ENCODE assay signal across 8 cellular contexts in the genomic region with DNA sequence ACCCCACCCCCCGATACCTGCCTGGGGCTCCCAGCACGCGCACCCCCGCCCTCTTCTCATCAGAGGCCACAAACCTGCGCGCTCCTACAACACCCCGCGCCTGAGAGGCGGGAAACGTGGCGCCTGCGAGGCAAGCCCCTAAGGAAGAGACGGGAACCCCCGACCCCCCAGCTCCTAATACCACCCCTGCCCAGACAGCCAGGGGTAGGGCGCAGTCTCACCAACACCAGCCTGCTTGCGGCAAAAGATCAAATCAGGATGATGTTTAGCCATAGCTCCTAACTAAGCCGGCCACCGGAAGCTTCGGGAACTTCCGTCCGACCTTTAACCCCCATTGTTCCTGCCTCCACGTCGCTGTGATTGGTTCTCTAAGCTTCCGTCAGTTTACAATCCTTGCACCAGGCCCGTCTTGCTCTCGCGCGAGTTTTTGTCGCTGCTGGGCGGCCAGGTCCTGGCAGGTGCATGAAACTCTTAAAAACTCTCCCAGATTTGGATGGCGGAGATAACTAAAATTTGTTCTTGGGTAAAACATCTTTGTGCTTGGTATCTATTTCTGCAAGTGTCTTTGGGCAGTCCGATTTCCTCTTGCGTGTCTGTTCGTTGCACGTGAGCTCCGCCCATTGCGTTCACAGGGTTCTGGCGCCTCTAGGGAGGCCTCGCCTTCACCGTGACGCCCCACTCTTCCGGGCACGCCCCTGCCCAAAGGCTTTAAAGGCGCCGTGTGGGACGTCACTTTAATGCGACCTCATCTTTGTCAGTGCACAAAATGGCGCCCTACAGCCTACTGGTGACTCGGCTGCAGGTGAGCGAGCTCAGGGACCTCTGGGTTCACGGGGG. TPM values are rescaled to one million over a fixed set of nuclear protein-coding genes. Genes with fewer than 3 reads are reported as not detected.
DNase-seq lines count a peak whose midpoint lies in the region; ATAC-seq, FAIRE-seq and TF ChIP-seq lines count a peak whose summit lies in the region.

A gene (plus strand): TSS at position 737 of the 837 bp plus-strand sequence. CDS start 30 bp downstream, at position 767.
A gene with protein sequence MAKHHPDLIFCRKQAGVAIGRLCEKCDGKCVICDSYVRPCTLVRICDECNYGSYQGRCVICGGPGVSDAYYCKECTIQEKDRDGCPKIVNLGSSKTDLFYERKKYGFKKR (minus strand): TSS at position 312 of the 837 bp plus-strand sequence. CDS start 39 bp downstream, at position 273.

- ATAC-seq in HG02981 (IDR thresholded peaks at IDR 0.05; ENCODE audit: unreplicated experiment) (peak; percentile 86), aorta (ENCODE audit: low FRiP score) (peak; percentile 100)

- peaks cover 26% of the 10 kb centered on the region for H3K36me3 ChIP-seq in rectal smooth muscle tissue (ENCODE audit: control insufficient read depth, insufficient read depth, low read length)
- no peaks in the 10 kb centered on the region for H3K36me3 ChIP-seq in aorta (ENCODE audit: control insufficient read depth in 1 of 2, insufficient read depth in 2 of 2, low read length in 1 of 2)

- H3K27ac ChIP-seq in rectal smooth muscle tissue (ENCODE audit: low read depth, low read length) (peak within 1 kb of the TSS; percentile 98), aorta (ENCODE audit: low read depth in 1 of 2, low read length in 2 of 2) (peak within 1 kb of the TSS; percentile 56 to 74)

- no peak for TF ChIP-seq CTCF in astrocyte of the cerebellum (IDR thresholded peaks at IDR 0.05; ENCODE audit: low read depth, low read length, missing control alignments)

- peak within 1 kb of the TSS; percentile 88 for H3K9ac ChIP-seq in rectal smooth muscle tissue (ENCODE audit: low read length)

- in situ Hi-C loops in astrocyte of the cerebellum (cut with HindIII; ENCODE audit: low sequenced_read_pairs): no loop called here

- FAIRE-seq in GM18507 (lab: Jason Lieb, UNC): peak; percentile 99

- H3K4me1 ChIP-seq in rectal smooth muscle tissue (ENCODE audit: control insufficient read depth, insufficient read depth, low read length) (peaks cover 11% of the 10 kb centered on the region), aorta (ENCODE audit: control insufficient read depth in 1 of 2, insufficient read depth in 2 of 2, low read length in 2 of 2) (peaks cover 0 to 4% of the 10 kb centered on the region in 2 donors)

- H3K9me3 ChIP-seq in aorta (ENCODE audit: control insufficient read depth, low read length): no peaks in the 10 kb centered on the region

- H3K4me3 ChIP-seq in astrocyte of the cerebellum (ENCODE audit: low read depth, low read length): peak within 1 kb of the TSS; percentile 99
- H3K4me3 ChIP-seq in rectal smooth muscle tissue (ENCODE audit: low read length): peak within 1 kb of the TSS; percentile 93
- H3K4me3 ChIP-seq in aorta (ENCODE audit: low read length in 2 of 2): peak within 1 kb of the TSS; percentile 35 to 73

- 0 to 1% methylated on average over 51 of the region's 51 CpGs for WGBS in aorta, 2 donors

- intact Hi-C loops in aorta (cut with DNase I): loop anchor here (2.0 to 10.0 kb wide), 3 partner anchors 20 to 49 kb away; no protein-coding TSS in a partner anchor

- H3K27me3 ChIP-seq in rectal smooth muscle tissue (ENCODE audit: control insufficient read depth, insufficient read depth, low read length): no peaks in the 10 kb centered on the region
- no peaks in the 10 kb centered on the region for H3K27me3 ChIP-seq in aorta (ENCODE audit: control insufficient read depth in 1 of 2, insufficient read depth in 2 of 2, low read length in 1 of 2)

- DNase-seq in GM18507 (ENCODE audit: extremely low spot score, insufficient read length, low read depth): peak; percentile 80
- peak; percentile 96 for DNase-seq in NCI-H2029 treated with DMSO at 0.1 percent for 48 hours (lab: John Stamatoyannopoulos, UW)
- peak; percentile 98 for DNase-seq in T-helper 9 cell
- DNase-seq in astrocyte of the cerebellum (ENCODE audit: low read depth): peak; percentile 97
- DNase-seq in hepatic stellate cell (ENCODE audit: low spot score): peak; percentile 98
- peak; percentile 98 to 99 for DNase-seq in aorta

RNA-seq across cellular contexts. Expression of the first gene that starts in this region (rescaled TPM):
- 10 to 100 TPM; 53.7 to 60.7 TPM for total RNA-seq in aorta
- 10 to 100 TPM; 39.5 to 49.6 TPM for polyA plus RNA-seq in aorta

RNA-seq across cellular contexts. Expression of the second gene that starts in this region (rescaled TPM):
- 10 to 100 TPM; 22.5 to 27.0 TPM for total RNA-seq in aorta
- polyA plus RNA-seq in aorta: 10 to 100 TPM; 29.8 to 43.1 TPM

Comparison
In these comparisons a context has a peak if more than half of its experiments do, and no peak if none do; other contexts are left out.
1. Peak in every context shown above with its lines: DNase-seq, ATAC-seq, H3K4me3 ChIP-seq and H3K27ac ChIP-seq.